8 cellular contexts compared by ENCODE assay signal in genomic region chr19:2962018-2962670, GRCh38. TPM values are rescaled to one million over a fixed set of nuclear protein-coding genes. Genes with fewer than 3 reads are reported as not detected.
DNase-seq lines count a peak whose midpoint lies in the region; ATAC-seq and TF ChIP-seq lines count a peak whose summit lies in the region.

No MANE protein-coding gene starts in this region.

- no peaks in the 10 kb centered on the region for H3K79me2 ChIP-seq in smooth muscle cell (ENCODE audit: low read depth)

- no peak overlapping the region for H3K9ac ChIP-seq in smooth muscle cell (ENCODE audit: low read depth)

- ATAC-seq in body of pancreas (peak; percentile 92), GM21717 (IDR thresholded peaks at IDR 0.05; ENCODE audit: unreplicated experiment) (no peak)

- H3F3A ChIP-seq in smooth muscle cell (ENCODE audit: low read depth), result no peaks in the 10 kb centered on the region

- TF ChIP-seq POLR2A in body of pancreas (IDR thresholded peaks at IDR 0.05), result no peak

- DNase-seq in NOMO-1 treated with DMSO at 0.1 percent for 48 hours (lab: John Stamatoyannopoulos, UW; ENCODE audit: unreplicated experiment) (peak; percentile 59), NOMO-1 treated with dmso at 0.1 percent for 144 hours (lab: John Stamatoyannopoulos, UW; ENCODE audit: unreplicated experiment) (no peak), NCI-H1092 treated with DMSO at 0.1 percent for 48 hours (lab: John Stamatoyannopoulos, UW) (peak; percentile 78), SK-MEL-5 (ENCODE audit: low read depth, low spot score) (peak; percentile 74), body of pancreas (peak; percentile 58 to 84 (median 70)), hippocampal formation (lab: John Stamatoyannopoulos, UW) (peak; percentile 24 to 26), smooth muscle cell (lab: John Stamatoyannopoulos, UW; ENCODE audit: unreplicated experiment) (no peak)

- peak; percentile 37 to 98 (median 95) for TF ChIP-seq CTCF in body of pancreas (IDR thresholded peaks at IDR 0.05)
- peak; percentile 79 for TF ChIP-seq CTCF in smooth muscle cell (IDR thresholded peaks at IDR 0.05; ENCODE audit: borderline replicate concordance, insufficient read depth, poor library complexity, severe bottlenecking)

- H3K36me3 ChIP-seq in body of pancreas (replicated peaks in 1 of 2; ENCODE audit: insufficient read depth in 1 of 2, low read depth in 2 of 2), result no peaks in the 10 kb centered on the region
- no peaks in the 10 kb centered on the region for H3K36me3 ChIP-seq in smooth muscle cell (ENCODE audit: low read depth)

- H3K4me3 ChIP-seq in body of pancreas, result no peak overlapping the region
- no peak overlapping the region for H3K4me3 ChIP-seq in smooth muscle cell

- intact Hi-C loops in body of pancreas (cut with DNase I), result loop anchor here (5.0 to 10.0 kb wide), 2 partner anchors 73 to 145 kb away; no protein-coding TSS in a partner anchor

- H3K9me3 ChIP-seq in body of pancreas, result no peaks in the 10 kb centered on the region
- H3K9me3 ChIP-seq in smooth muscle cell (replicated peaks; ENCODE audit: low read depth), result no peaks in the 10 kb centered on the region

- H3K27ac ChIP-seq in body of pancreas (peak overlapping the region in 1 of 4 donors; percentile 15), smooth muscle cell (ENCODE audit: low read depth) (no peak overlapping the region)

- 26 to 28% methylated on average over 17 of the region's 17 CpGs for WGBS in body of pancreas, 2 donors
- 52% methylated on average over 17 of the region's 17 CpGs for WGBS in smooth muscle cell (ENCODE audit: low lambda C conversion rate)

- no peaks in the 10 kb centered on the region for H4K20me1 ChIP-seq in smooth muscle cell (ENCODE audit: low read depth)

- H3K4me2 ChIP-seq in smooth muscle cell, result peak overlapping the region; percentile 48

- H3K27me3 ChIP-seq in body of pancreas, result no peaks in the 10 kb centered on the region
- H3K27me3 ChIP-seq in smooth muscle cell (ENCODE audit: low read depth), result no peaks in the 10 kb centered on the region

- in situ Hi-C loops in SK-MEL-5 (cut with HindIII; ENCODE audit: low pct_unique_long_range_greater_than_20kb, low sequenced_read_pairs), result no loop called here

- H2AFZ ChIP-seq in smooth muscle cell (ENCODE audit: low read depth), result peak overlapping the region; percentile 26

- H3K4me1 ChIP-seq in body of pancreas, result peaks cover 7% of the 10 kb centered on the region
- no peaks in the 10 kb centered on the region for H3K4me1 ChIP-seq in smooth muscle cell (ENCODE audit: low read depth)

RNA-seq across cellular contexts. Expression of gene TLE6, which starts 15.2 kb away (rescaled TPM):
- 3.2 and 4.3 TPM in 2 replicates for total RNA-seq in SK-MEL-5 (2014; rRNA removed; shearing (Covaris generic))
- polyA plus RNA-seq in SK-MEL-5 (2015; cell fraction: cytosol; rRNA removed), result 0.90 and 3.2 TPM in 2 replicates
- 15.7 and 17.3 TPM in 2 replicates for polyA plus RNA-seq in SK-MEL-5 (2015; cell fraction: nucleus; rRNA removed)
- total RNA-seq in body of pancreas (under 1 TPM in 1 of 2 donors, not detected in 1; 0.33 TPM), smooth muscle cell (0.27 and 4.1 TPM in 2 replicates)
- 0.70 and 3.2 TPM in 2 replicates for polyA plus RNA-seq in smooth muscle cell

RNA-seq across cellular contexts. Expression of gene ZNF77, which starts 17.4 kb away (rescaled TPM):
- total RNA-seq in SK-MEL-5 (2014; rRNA removed; shearing (Covaris generic)), result 2.3 and 3.5 TPM in 2 replicates
- 1.7 and 1.8 TPM in 2 replicates for polyA plus RNA-seq in SK-MEL-5 (2015; cell fraction: cytosol; rRNA removed)
- 2.7 and 4.1 TPM in 2 replicates for polyA plus RNA-seq in SK-MEL-5 (2015; cell fraction: nucleus; rRNA removed)
- total RNA-seq in body of pancreas (1 to 10 TPM; 3.3 to 6.2 TPM), smooth muscle cell (2.5 and 4.5 TPM in 2 replicates)
- 2.3 and 3.5 TPM in 2 replicates for polyA plus RNA-seq in smooth muscle cell

Comparison
In these comparisons a context has a peak if more than half of its experiments do, and no peak if none do; other contexts are left out.
1. DNase-seq: peak in NOMO-1 treated with DMSO at 0.1 percent for 48 hours (single experiment), NCI-H1092 treated with DMSO at 0.1 percent for 48 hours (single experiment), SK-MEL-5 (single experiment), body of pancreas (4 of 4) and hippocampal formation (2 of 2); none in NOMO-1 treated with dmso at 0.1 percent for 144 hours (single experiment) and smooth muscle cell (single experiment).